In genomic region chr12:79331870-79332269, GRCh38 we compare ENCODE assay signal across 14 cellular contexts.
"Had no signal": no experiment of that assay in that cellular context is flagged by ENCODE, and none has a peak within 500 bp of the region (broad histone marks: within the 10 kb centered on the region; RNA-seq: fewer than 3 reads in every experiment).

No MANE protein-coding gene starts in this region.

- H3K4me3 Mint-ChIP-seq: endodermal cell; naive thymus-derived CD4-positive, alpha-beta T cell; stimulated activated naive B cell treated with anti-CD40 and anti-IgM and Interleukin-4, amounts not matched to agents 10 μg/mL and 1 μg/mL and 100 μg/mL, for 72 hours; T-helper 17 cell; WTC11 had no signal

- H3K9me3 Mint-ChIP-seq: endodermal cell; stimulated activated naive B cell treated with anti-CD40 and anti-IgM and Interleukin-4, amounts not matched to agents 10 μg/mL and 1 μg/mL and 100 μg/mL, for 72 hours; WTC11 had no signal

- H3K36me3 Mint-ChIP-seq: naive thymus-derived CD4-positive, alpha-beta T cell; stimulated activated naive B cell treated with anti-CD40 and anti-IgM and Interleukin-4, amounts not matched to agents 10 μg/mL and 1 μg/mL and 100 μg/mL, for 72 hours; WTC11 had no signal

- H3K9me3 ChIP-seq: neutrophil, right atrium auricular region, spleen, tibial nerve had no signal

- H3K27me3 ChIP-seq: neutrophil, right atrium auricular region, spleen, tibial nerve had no signal

- H3K27me3 Mint-ChIP-seq: naive thymus-derived CD4-positive, alpha-beta T cell; stimulated activated naive B cell treated with anti-CD40 and anti-IgM and Interleukin-4, amounts not matched to agents 10 μg/mL and 1 μg/mL and 100 μg/mL, for 72 hours; T-helper 17 cell had no signal

- H3K4me1 Mint-ChIP-seq: endodermal cell; naive thymus-derived CD4-positive, alpha-beta T cell; stimulated activated naive B cell treated with anti-CD40 and anti-IgM and Interleukin-4, amounts not matched to agents 10 μg/mL and 1 μg/mL and 100 μg/mL, for 72 hours; T-helper 17 cell had no signal

- H3K27ac Mint-ChIP-seq: endodermal cell; naive thymus-derived CD4-positive, alpha-beta T cell; stimulated activated naive B cell treated with anti-CD40 and anti-IgM and Interleukin-4, amounts not matched to agents 10 μg/mL and 1 μg/mL and 100 μg/mL, for 72 hours; T-helper 17 cell had no signal

- H3K4me3 ChIP-seq: right atrium auricular region, spleen, tibial nerve had no signal

- H3K4me1 ChIP-seq: foreskin keratinocyte, right atrium auricular region, tibial nerve had no signal

- ATAC-seq: foreskin keratinocyte; naive thymus-derived CD4-positive, alpha-beta T cell; stimulated activated naive B cell treated with anti-CD40 and anti-IgM and Interleukin-4, amounts not matched to agents 10 μg/mL and 1 μg/mL and 100 μg/mL, for 72 hours; T-helper 17 cell; WTC11 had no signal

- H3K36me3 ChIP-seq: neutrophil, right atrium auricular region, spleen, tibial nerve had no signal

- DNase-seq: activated CD4-positive, alpha-beta T cell treated with anti-CD3 and anti-CD28 coated beads for 48 hours; activated naive CD4-positive, alpha-beta T cell treated with Interleukin-2 at 50 U/mL for 16 hours; endodermal cell; erythroblast; foreskin keratinocyte; naive thymus-derived CD4-positive, alpha-beta T cell; spleen; stimulated activated CD4-positive, alpha-beta T cell treated with anti-CD3 and anti-CD28 coated beads, Interleukin-2, amount 100 ng/mL, for 24 hours; stimulated activated naive B cell treated with anti-CD40 and anti-IgM and Interleukin-4, amounts not matched to agents 10 μg/mL and 1 μg/mL and 100 μg/mL, for 72 hours; T-helper 17 cell had no signal

- H3K27ac ChIP-seq: foreskin keratinocyte, neutrophil, right atrium auricular region, spleen, tibial nerve had no signal
